ENCODE assay signal across 8 cellular contexts in the genomic region with DNA sequence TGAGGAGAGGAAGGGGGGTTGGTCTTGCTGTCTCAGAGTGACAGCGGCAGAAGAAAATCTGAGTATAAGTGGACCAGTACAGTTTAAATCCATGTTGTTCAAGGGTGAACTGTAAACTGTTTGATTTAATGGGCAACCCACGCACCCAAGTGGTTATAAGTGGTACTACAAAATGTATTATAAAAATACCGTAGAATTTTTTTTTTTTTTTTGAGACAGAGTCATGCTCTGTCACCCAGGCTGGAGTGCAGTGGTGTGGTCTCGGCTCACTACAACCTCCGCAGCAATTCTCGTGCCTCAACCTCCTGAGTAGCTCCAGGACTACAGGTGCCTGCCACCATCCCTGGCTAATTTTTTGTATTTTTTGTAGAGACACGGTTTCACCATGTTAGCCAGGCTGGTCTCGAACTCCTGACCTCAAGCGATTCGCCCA. TPM values are rescaled to one million over a fixed set of nuclear protein-coding genes. Genes with fewer than 3 reads are reported as not detected.
A peak's percentile ranks its signal among the peaks of the same experiment; 100 is the strongest.
DNase-seq lines count a peak whose midpoint lies in the region; TF ChIP-seq lines count a peak whose summit lies in the region.

No MANE protein-coding gene starts in this region.

- CTCF ChIA-PET in CD4-positive, alpha-beta memory T cell (lab: Charles Lee; ENCODE audit: partially characterized antibody), result interaction anchor here (1.4 to 3.5 kb wide), 3 partner anchors 34 to 144 kb away, joined by 6 to 27 read pairs (median 19); no protein-coding TSS in a partner anchor
- CTCF ChIA-PET in HEK293T (lab: Yijun Ruan, JAX), result interaction anchor here (1.3 kb wide), 1 partner anchor 8 kb away, joined by 5 read pairs; no protein-coding TSS in a partner anchor

- no peak overlapping the region for H3K27ac ChIP-seq in CD4-positive, alpha-beta memory T cell (ENCODE audit: low read depth, low read length)

- intact Hi-C loops in CD4-positive, alpha-beta memory T cell (cut with micrococcal nuclease), result loop anchor here (1.0 to 5.0 kb wide), 2 partner anchors 101 to 145 kb away; no protein-coding TSS in a partner anchor

- H3K27ac Mint-ChIP-seq in CD4-positive, alpha-beta memory T cell, result peak overlapping the region in 4 of 7 donors; percentile 50 to 95 (median 66)

- H3K27me3 Mint-ChIP-seq in CD4-positive, alpha-beta memory T cell, result no peaks in the 10 kb centered on the region

- H3K9me3 Mint-ChIP-seq in CD4-positive, alpha-beta memory T cell, result peaks cover 0 to 3% (median 0%) of the 10 kb centered on the region in 8 donors

- peaks cover 7 to 21% of the 10 kb centered on the region in 2 donors for H3K36me3 Mint-ChIP-seq in CD4-positive, alpha-beta memory T cell

- no peak overlapping the region for H3K4me3 ChIP-seq in CD4-positive, alpha-beta memory T cell (ENCODE audit: low read length in 2 of 2)
- H3K4me3 ChIP-seq in foreskin fibroblast (ENCODE audit: low read depth in 1 of 2, low read length in 2 of 2), result no peak overlapping the region

- no peaks in the 10 kb centered on the region for H3K27me3 ChIP-seq in CD4-positive, alpha-beta memory T cell (ENCODE audit: insufficient read depth, low read length)

- DNase-seq in CD4-positive, alpha-beta memory T cell, result peak in 4 of 5 donors; percentile 60 to 71 (median 64)
- DNase-seq in HEK293T (ENCODE audit: extremely low spot score) (peak; percentile 22), NCI-H748 (lab: John Stamatoyannopoulos, UW; ENCODE audit: unreplicated experiment) (peak; percentile 61), foreskin fibroblast (peak; percentile 44 to 72), retina (peak; percentile 60), HuH-7.5 (ENCODE audit: low spot score) (no peak), T-helper 9 cell (no peak)
- peak; percentile 21 for DNase-seq in activated CD8-positive, alpha-beta memory T cell treated with anti-CD3 and anti-CD28 coated beads, Interleukin-2, amount 50 U/mL, for 4 hours

- H3K4me1 ChIP-seq in CD4-positive, alpha-beta memory T cell (ENCODE audit: insufficient read depth, low read length), result peaks cover 27% of the 10 kb centered on the region

- peak overlapping the region in 2 of 8 donors; percentile 13 to 61 for H3K4me3 Mint-ChIP-seq in CD4-positive, alpha-beta memory T cell

- POLR2A ChIA-PET in CD4-positive, alpha-beta memory T cell (lab: Charles Lee; ENCODE audit: partially characterized antibody), result interaction anchor here (0.6 to 3.8 kb wide), 3 partner anchors 40 to 461 kb away, joined by 3 to 27 read pairs (median 4); a partner anchor contains a TSS
- POLR2A ChIA-PET in HEK293T (lab: Yijun Ruan, JAX), result interaction anchor here (1.0 to 1.4 kb wide), 2 partner anchors 101 to 145 kb away, joined by 4 read pairs; no protein-coding TSS in a partner anchor

- peaks cover 18 to 49% (median 31%) of the 10 kb centered on the region in 4 donors for H3K4me1 Mint-ChIP-seq in CD4-positive, alpha-beta memory T cell

- no peaks in the 10 kb centered on the region for H3K9me3 ChIP-seq in CD4-positive, alpha-beta memory T cell (ENCODE audit: control insufficient read depth in 1 of 2, low read length in 2 of 2)

- H3K36me3 ChIP-seq in CD4-positive, alpha-beta memory T cell (ENCODE audit: insufficient read depth, low read length), result peaks cover 10% of the 10 kb centered on the region

- TF ChIP-seq CTCF in foreskin fibroblast (IDR thresholded peaks at IDR 0.05; ENCODE audit: low read depth, low read length), result peak; percentile 30

TF ChIP-seq in HEK293T, 16 proteins besides CTCF, POLR2A, EP300 and RAD21:
- TF ChIP-seq ZNF384 (IDR thresholded peaks at IDR 0.05) (peak; percentile 93), FOXK2 (IDR thresholded peaks at IDR 0.05) (no peak)
- TF ChIP-seq, protein P1, sequence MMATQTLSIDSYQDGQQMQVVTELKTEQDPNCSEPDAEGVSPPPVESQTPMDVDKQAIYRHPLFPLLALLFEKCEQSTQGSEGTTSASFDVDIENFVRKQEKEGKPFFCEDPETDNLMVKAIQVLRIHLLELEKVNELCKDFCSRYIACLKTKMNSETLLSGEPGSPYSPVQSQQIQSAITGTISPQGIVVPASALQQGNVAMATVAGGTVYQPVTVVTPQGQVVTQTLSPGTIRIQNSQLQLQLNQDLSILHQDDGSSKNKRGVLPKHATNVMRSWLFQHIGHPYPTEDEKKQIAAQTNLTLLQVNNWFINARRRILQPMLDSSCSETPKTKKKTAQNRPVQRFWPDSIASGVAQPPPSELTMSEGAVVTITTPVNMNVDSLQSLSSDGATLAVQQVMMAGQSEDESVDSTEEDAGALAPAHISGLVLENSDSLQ (IDR thresholded peaks at IDR 0.05), result peak; percentile 66
TF ChIP-seq in HEK293T: peak in this region for 2.

RNA-seq across cellular contexts. Expression of a gene that starts 2.1 kb away (rescaled TPM):
- 10 to 100 TPM; 23.3 to 24.9 TPM for total RNA-seq in CD4-positive, alpha-beta memory T cell
- polyA plus RNA-seq in CD4-positive, alpha-beta memory T cell, result 10 to 100 TPM; 40.2 to 71.1 TPM

RNA-seq across cellular contexts. Expression of a gene that starts 40.1 kb away (rescaled TPM):
- 10 to 100 TPM; 29.7 to 31.3 TPM for total RNA-seq in CD4-positive, alpha-beta memory T cell
- polyA plus RNA-seq in CD4-positive, alpha-beta memory T cell, result 10 to 100 TPM; 18.4 to 25.4 TPM

Comparison
In these comparisons a context has a peak if more than half of its experiments do, and no peak if none do; other contexts are left out.
1. DNase-seq: peak in CD4-positive, alpha-beta memory T cell (4 of 5), HEK293T (single experiment), NCI-H748 (single experiment), activated CD8-positive, alpha-beta memory T cell treated with anti-CD3 and anti-CD28 coated beads, Interleukin-2, amount 50 U/mL, for 4 hours (single experiment), foreskin fibroblast (2 of 2) and retina (single experiment); none in HuH-7.5 (single experiment) and T-helper 9 cell (single experiment).